25 cellular contexts compared by ENCODE assay signal in the genomic region with DNA sequence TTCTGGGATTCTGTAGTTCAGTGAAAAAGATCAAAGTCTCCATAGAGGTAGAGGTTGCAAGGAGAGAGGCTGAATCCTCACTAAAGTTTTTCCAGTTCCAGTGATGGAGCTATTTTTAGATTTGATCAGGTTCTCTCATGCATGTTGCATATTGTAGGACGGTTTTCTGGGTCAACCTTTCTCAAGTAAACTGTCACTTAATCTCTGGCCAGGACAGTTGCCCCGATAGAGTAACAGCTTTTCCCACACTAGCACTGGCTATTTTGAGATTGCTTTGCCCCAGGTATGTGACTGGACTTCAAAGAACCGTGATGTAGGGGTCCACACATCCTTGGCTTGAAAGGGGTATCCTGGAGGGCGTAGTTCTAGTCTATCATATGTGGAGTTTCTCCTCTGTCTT.
A peak's percentile ranks its signal among the peaks of the same experiment; 100 is the strongest.
DNase-seq lines count a peak whose midpoint lies in the region; ATAC-seq, FAIRE-seq and TF ChIP-seq lines count a peak whose summit lies in the region.
"Had no signal": no experiment of that assay in that cellular context is flagged by ENCODE, and none has a peak within 500 bp of the region (broad histone marks: within the 10 kb centered on the region; RNA-seq: fewer than 3 reads in every experiment).

No MANE protein-coding gene starts in this region.

- no peak for DNase-seq in A549 (ENCODE audit: low read depth in 1 of 2, low spot score in 1 of 2)
- DNase-seq in GM12878 (ENCODE audit: low read depth, low spot score): no peak
- DNase-seq in gastrocnemius medialis: peak; percentile 66 to 69
- no peak for DNase-seq in GM12891 (ENCODE audit: insufficient read length, low spot score)
- DNase-seq in neural progenitor cell (ENCODE audit: low spot score): no peak
- no peak for DNase-seq in type B pancreatic cell (ENCODE audit: extremely low spot score, unreplicated experiment)
- DNase-seq: ACHN; CD4-positive, alpha-beta memory T cell; COR-L47; DMS79; EL; GDM1; NCI-H2029; NCI-H446; NCI-H524 treated with DMSO at 0.1 percent for 48 hours; NCI-H774; NK-92 treated with Interleukin-12 subunit alpha and Interleukin-12 subunit beta, amount 100 ng/mL, for 24 hours; PC-3; SK-N-SH had no signal

- peaks cover 53% of the 10 kb centered on the region for H3K4me1 ChIP-seq in A549
- peaks cover 74% of the 10 kb centered on the region for H3K4me1 ChIP-seq in KMS-11 (ENCODE audit: low read depth, poor library complexity, severe bottlenecking)
- H3K4me1 ChIP-seq in GM12878 (ENCODE audit: control insufficient read depth, insufficient read depth, low read length): peaks cover 29% of the 10 kb centered on the region
- peaks cover 24 to 36% of the 10 kb centered on the region in 2 donors for H3K4me1 ChIP-seq in gastrocnemius medialis
- peaks cover 11% of the 10 kb centered on the region for H3K4me1 ChIP-seq in neural progenitor cell

- H2AFZ ChIP-seq in KMS-11 (ENCODE audit: low read depth) (no peak overlapping the region), GM12878 (ENCODE audit: control insufficient read depth, low read depth, low read length) (no peak overlapping the region), neural progenitor cell (replicated peaks) (no peak overlapping the region)

- TF ChIP-seq EP300 in A549 (IDR thresholded peaks at IDR 0.05) (no peak), GM12878 (IDR thresholded peaks at IDR 0.05; ENCODE audit: borderline replicate concordance in 1 of 2, control insufficient read depth in 1 of 2, low read depth in 2 of 2, low read length in 2 of 2) (no peak)

- peaks cover 2% of the 10 kb centered on the region for H3K36me3 Mint-ChIP-seq in neural progenitor cell
- no peaks in the 10 kb centered on the region for H3K36me3 Mint-ChIP-seq in type B pancreatic cell
- H3K36me3 Mint-ChIP-seq: CD4-positive, alpha-beta memory T cell had no signal

- H3K4me3 Mint-ChIP-seq in neural progenitor cell (no peak overlapping the region), type B pancreatic cell (no peak overlapping the region)
- H3K4me3 Mint-ChIP-seq: CD4-positive, alpha-beta memory T cell had no signal

- TF ChIP-seq POLR2A in A549 (IDR thresholded peaks at IDR 0.05; ENCODE audit: low read length) (no peak), GM12878 (IDR thresholded peaks at IDR 0.05; ENCODE audit: low read depth, low read length) (no peak), gastrocnemius medialis (IDR thresholded peaks at IDR 0.05) (no peak), GM12891 (IDR thresholded peaks at IDR 0.05; ENCODE audit: low read depth, low read length) (no peak)

- SMC1A ChIA-PET in GM12878 (lab: Charles Lee; ENCODE audit: uncharacterized antibody, unreplicated experiment): interaction anchor here (1.0 to 6.9 kb wide), 19 partner anchors 9 to 318 kb away, joined by 3 to 145 read pairs (median 6); no protein-coding TSS in a partner anchor

- H3K9me3 ChIP-seq in A549 (no peaks in the 10 kb centered on the region), GM12878 (replicated peaks; ENCODE audit: control insufficient read depth, insufficient read depth, low read length) (no peaks in the 10 kb centered on the region), gastrocnemius medialis (no peaks in the 10 kb centered on the region), neural progenitor cell (ENCODE audit: low read depth) (no peaks in the 10 kb centered on the region)
- H3K9me3 ChIP-seq: SK-N-SH had no signal

- H3K36me3 ChIP-seq in KMS-11 (ENCODE audit: insufficient read depth) (no peaks in the 10 kb centered on the region), GM12878 (ENCODE audit: control insufficient read depth in 2 of 2, insufficient read depth in 2 of 2, low read length in 1 of 2) (no peaks in the 10 kb centered on the region), gastrocnemius medialis (no peaks in the 10 kb centered on the region), neural progenitor cell (no peaks in the 10 kb centered on the region)

- intact Hi-C loops in GM12878 (cut with micrococcal nuclease; ENCODE audit: unreplicated experiment): loop anchor here (1.0 kb wide), 1 partner anchor 9 kb away; no protein-coding TSS in a partner anchor
- intact Hi-C loops in gastrocnemius medialis (cut with DNase I; ENCODE audit: low total_unique reads): loop anchor here (5.0 to 10.0 kb wide), 3 partner anchors 74 to 387 kb away; a partner anchor contains a TSS

- H3K79me2 ChIP-seq in KMS-11 (ENCODE audit: insufficient read depth, low read depth) (no peaks in the 10 kb centered on the region), GM12878 (ENCODE audit: control insufficient read depth, insufficient read depth, low read length) (no peaks in the 10 kb centered on the region), neural progenitor cell (ENCODE audit: low read depth) (no peaks in the 10 kb centered on the region)

- H3K9me3 Mint-ChIP-seq in neural progenitor cell (no peaks in the 10 kb centered on the region), type B pancreatic cell (no peaks in the 10 kb centered on the region)

- H3K27me3 Mint-ChIP-seq in neural progenitor cell (ENCODE audit: insufficient read depth, low read depth) (no peaks in the 10 kb centered on the region), type B pancreatic cell (peaks cover 9% of the 10 kb centered on the region)

- in situ Hi-C loops in GM12878 (cut with MboI): no loop called here
- in situ Hi-C loops in gastrocnemius medialis (cut with MboI; ENCODE audit: low sequenced_read_pairs in 4 of 4): no loop called here

- WGBS in A549 (ENCODE audit: missing lambda C conversion rate): 88% methylated on average over 4 of the region's 4 CpGs
- WGBS in GM12878 (ENCODE audit: insufficient coverage, insufficient replicate concordance, low lambda C conversion rate, missing lambda C conversion rate): 25% methylated on average over 4 of the region's 4 CpGs

- no peak for TF ChIP-seq RAD21 in A549 (conservative IDR thresholded peaks at IDR 0.05 in 1 of 2, IDR thresholded peaks at IDR 0.05 in 1 of 2)
- no peak for TF ChIP-seq RAD21 in GM12878 (IDR thresholded peaks at IDR 0.05; ENCODE audit: insufficient read depth, low read depth, low read length)

- no peak overlapping the region; the same call in 1 of the 2 replicates for H3K9ac ChIP-seq in KMS-11
- H3K9ac ChIP-seq in GM12878 (ENCODE audit: control insufficient read depth, insufficient read depth, low read length): no peak overlapping the region
- no peak overlapping the region for H3K9ac ChIP-seq in neural progenitor cell
- H3K9ac ChIP-seq: SK-N-SH had no signal

- H3K27ac Mint-ChIP-seq in neural progenitor cell (no peak overlapping the region), type B pancreatic cell (no peak overlapping the region)
- H3K27ac Mint-ChIP-seq: CD4-positive, alpha-beta memory T cell had no signal

- peaks cover 30% of the 10 kb centered on the region for H3K4me1 Mint-ChIP-seq in neural progenitor cell
- H3K4me1 Mint-ChIP-seq in type B pancreatic cell (ENCODE audit: unreplicated experiment): peaks cover 4% of the 10 kb centered on the region

- H4K20me1 ChIP-seq in KMS-11 (ENCODE audit: insufficient read depth) (no peaks in the 10 kb centered on the region), GM12878 (ENCODE audit: control insufficient read depth, insufficient read depth) (no peaks in the 10 kb centered on the region), neural progenitor cell (ENCODE audit: low read depth) (no peaks in the 10 kb centered on the region)

- ATAC-seq in A549 (no peak), GM12878 (no peak), gastrocnemius medialis (peak; percentile 93 to 94), GM19324 (IDR thresholded peaks at IDR 0.05; ENCODE audit: low FRiP score, unreplicated experiment) (no peak)
- ATAC-seq: K562, PC-3 had no signal

- POLR2A ChIA-PET in A549 (lab: Yijun Ruan, JAX) (no interaction called here), GM12878 (lab: Charles Lee) (interaction anchor here (0.8 to 4.3 kb wide), 11 partner anchors 9 to 319 kb away, joined by 3 to 82 read pairs (median 5); no protein-coding TSS in a partner anchor)

- no peaks in the 10 kb centered on the region for H3F3A ChIP-seq in neural progenitor cell (ENCODE audit: low read depth)

- H3K27me3 ChIP-seq in KMS-11 (ENCODE audit: insufficient read depth, low read depth): no peaks in the 10 kb centered on the region
- H3K27me3 ChIP-seq in GM12878 (replicated peaks in 1 of 2; ENCODE audit: control insufficient read depth in 2 of 2, insufficient read depth in 2 of 2, low read length in 1 of 2): no peaks in the 10 kb centered on the region
- no peaks in the 10 kb centered on the region for H3K27me3 ChIP-seq in gastrocnemius medialis
- no peaks in the 10 kb centered on the region for H3K27me3 ChIP-seq in neural progenitor cell

- H3K4me3 ChIP-seq in A549 (no peak overlapping the region), KMS-11 (IDR thresholded peaks at IDR 0.05; ENCODE audit: insufficient read depth, low read depth, low read length) (no peak overlapping the region), GM12878 (no peak overlapping the region), gastrocnemius medialis (no peak overlapping the region), neural progenitor cell (no peak overlapping the region)
- H3K4me3 ChIP-seq: K562 had no signal

- RAD21 ChIA-PET in GM12878 (lab: Charles Lee; ENCODE audit: unreplicated experiment): interaction anchor here (0.9 to 3.2 kb wide), 15 partner anchors 10 to 450 kb away, joined by 3 to 129 read pairs (median 5); no protein-coding TSS in a partner anchor

- FAIRE-seq in A549 (lab: Jason Lieb, UNC) (no peak), GM12878 (lab: Jason Lieb, UNC) (no peak), GM12891 (lab: Jason Lieb, UNC) (no peak)
- FAIRE-seq: H54, HTR-8/SVneo, K562 had no signal

- no TSS peak for BruUV-seq in GM12878 (replicated peaks; lab: Mats Ljungman, UMichigan)

- CTCF ChIA-PET in A549 (lab: Yijun Ruan, JAX): interaction anchor here (0.6 to 6.5 kb wide), 8 partner anchors 11 to 343 kb away, joined by 3 to 32 read pairs (median 3); no protein-coding TSS in a partner anchor
- CTCF ChIA-PET in GM12878 (lab: Yijun Ruan, JAX): interaction anchor here (0.8 to 2.7 kb wide), 14 partner anchors 8 to 384 kb away, joined by 3 to 40 read pairs (median 8); no protein-coding TSS in a partner anchor

- H3K27ac ChIP-seq in A549: peak overlapping the region; percentile 72 to 78; a peak in 3 of 6 replicates
- H3K27ac ChIP-seq in KMS-11: peak overlapping the region; percentile 78
- peak overlapping the region; percentile 65 for H3K27ac ChIP-seq in GM12878 (ENCODE audit: control insufficient read depth, insufficient read depth)
- peak overlapping the region; percentile 74 to 79 (median 79) for H3K27ac ChIP-seq in gastrocnemius medialis
- no peak overlapping the region for H3K27ac ChIP-seq in neural progenitor cell
- H3K27ac ChIP-seq: 22Rv1 had no signal

- TF ChIP-seq CTCF in A549 (IDR thresholded peaks at IDR 0.05) (no peak), KMS-11 (conservative IDR thresholded peaks at IDR 0.05; ENCODE audit: low read depth, low read length) (no peak), GM12878 (IDR thresholded peaks at IDR 0.05 in 2 of 3, conservative IDR thresholded peaks at IDR 0.05 in 1 of 3; ENCODE audit: control insufficient read depth in 2 of 3, extremely low read depth in 1 of 3, insufficient read depth in 1 of 3, low read depth in 3 of 3, low read length in 3 of 3) (no peak), gastrocnemius medialis (IDR thresholded peaks at IDR 0.05 in 4 of 5, conservative IDR thresholded peaks at IDR 0.05 in 1 of 5) (no peak), neural progenitor cell (IDR thresholded peaks at IDR 0.05) (no peak), type B pancreatic cell (conservative IDR thresholded peaks at IDR 0.05) (no peak)

- H3K4me2 ChIP-seq in A549 (no peak overlapping the region), KMS-11 (peak overlapping the region; percentile 36; the same call in 1 of the 2 replicates), GM12878 (ENCODE audit: control insufficient read depth, insufficient read depth) (peak overlapping the region; percentile 67; the same call in 1 of the 2 replicates), neural progenitor cell (no peak overlapping the region)
- H3K4me2 ChIP-seq: SK-N-SH had no signal

Comparison
In these comparisons a context has a peak if more than half of its experiments do, and no peak if none do; other contexts are left out.
1. ATAC-seq: peak in gastrocnemius medialis (2 of 2); none in A549 (0 of 2), GM12878 (single experiment) and GM19324 (single experiment).
2. DNase-seq: peak in gastrocnemius medialis (2 of 2); none in A549 (0 of 2), GM12878 (single experiment), GM12891 (single experiment), neural progenitor cell (single experiment) and type B pancreatic cell (single experiment).
3. H3K4me2 ChIP-seq: peak in KMS-11 (single experiment) and GM12878 (single experiment); none in A549 (single experiment) and neural progenitor cell (single experiment).